26 cellular contexts compared by ENCODE assay signal in genomic region chr12:130876758-130877157, GRCh38. TPM values are rescaled to one million over a fixed set of nuclear protein-coding genes. Genes with fewer than 3 reads are reported as not detected.
A peak's percentile ranks its signal among the peaks of the same experiment; 100 is the strongest.
DNase-seq lines count a peak whose midpoint lies in the region; ATAC-seq and TF ChIP-seq lines count a peak whose summit lies in the region.
"Had no signal": no experiment of that assay in that cellular context is flagged by ENCODE, and none has a peak within 500 bp of the region (broad histone marks: within the 10 kb centered on the region; RNA-seq: fewer than 3 reads in every experiment).

No MANE protein-coding gene starts in this region.

- no peak for DNase-seq in activated T-cell treated with anti-CD3 and anti-CD28 coated beads, Interleukin-2, amount 50 U/mL, for 4 hours
- DNase-seq in activated T-cell treated with anti-CD3 and anti-CD28 coated beads, Interleukin-2, amount 50 U/mL, for 48 hours = no peak
- DNase-seq in activated naive CD8-positive, alpha-beta T cell treated with anti-CD3 and anti-CD28 coated beads for 36 hours = no peak
- no peak for DNase-seq in osteocyte (ENCODE audit: extremely low spot score, unreplicated experiment)
- no peak for DNase-seq in stimulated activated CD4-positive, alpha-beta T cell treated with anti-CD3 and anti-CD28 coated beads, Interleukin-12 subunit alpha, Interleukin-12 subunit beta, amount 100 ng/mL, for 4 hours
- DNase-seq: activated CD4-positive, CD25-positive, alpha-beta regulatory T cell; activated effector memory CD4-positive, alpha-beta T cell treated with Interleukin-2 at 50 U/mL for 16 hours; amygdala; DMS79; dorsolateral prefrontal cortex; immature natural killer cell; left ventricle myocardium inferior; midbrain; NCI-H1092 treated with DMSO at 0.1 percent for 48 hours; NCI-H2029; NCI-H446 treated with DMSO at 0.1 percent for 48 hours; RPMI8226; stimulated activated CD8-positive, alpha-beta memory T cell treated with anti-CD3 and anti-CD28 coated beads, Interleukin-4, amount 100 ng/mL, for 48 hours; T1000; uterus had no signal

- no peak for ATAC-seq in activated T-cell treated with anti-CD3 and anti-CD28 coated beads, Interleukin-2, amount 50 U/mL, for 4 hours
- ATAC-seq in stimulated activated memory B cell treated with anti-CD40 and anti-IgM and Interleukin-4, amounts not matched to agents 10 μg/mL and 1 μg/mL and 100 μg/mL, for 72 hours = no peak
- ATAC-seq in GM18498 (IDR thresholded peaks at IDR 0.05; ENCODE audit: unreplicated experiment) = no peak

- peaks cover 49% of the 10 kb centered on the region for H3K36me3 Mint-ChIP-seq in activated T-cell treated with anti-CD3 and anti-CD28 coated beads, Interleukin-2, amount 50 U/mL, for 4 hours (ENCODE audit: insufficient read depth)
- peaks cover 52% of the 10 kb centered on the region for H3K36me3 Mint-ChIP-seq in activated naive CD8-positive, alpha-beta T cell treated with anti-CD3 and anti-CD28 coated beads for 36 hours
- H3K36me3 Mint-ChIP-seq in stimulated activated memory B cell treated with anti-CD40 and anti-IgM and Interleukin-4, amounts not matched to agents 10 μg/mL and 1 μg/mL and 100 μg/mL, for 72 hours = peaks cover 54% of the 10 kb centered on the region
- peaks cover 49% of the 10 kb centered on the region for H3K36me3 Mint-ChIP-seq in osteocyte (ENCODE audit: unreplicated experiment)

- H3K9me3 ChIP-seq in HUES48 (ENCODE audit: control insufficient read depth, insufficient read depth, low read length) = no peaks in the 10 kb centered on the region
- H3K9me3 ChIP-seq: left ventricle myocardium inferior, suprapubic skin, uterus had no signal

- peaks cover 67% of the 10 kb centered on the region for H3K4me1 Mint-ChIP-seq in activated T-cell treated with anti-CD3 and anti-CD28 coated beads, Interleukin-2, amount 50 U/mL, for 4 hours (ENCODE audit: low read depth)
- peaks cover 55% of the 10 kb centered on the region for H3K4me1 Mint-ChIP-seq in activated naive CD8-positive, alpha-beta T cell treated with anti-CD3 and anti-CD28 coated beads for 36 hours
- peaks cover 83% of the 10 kb centered on the region for H3K4me1 Mint-ChIP-seq in stimulated activated memory B cell treated with anti-CD40 and anti-IgM and Interleukin-4, amounts not matched to agents 10 μg/mL and 1 μg/mL and 100 μg/mL, for 72 hours
- H3K4me1 Mint-ChIP-seq in osteocyte (ENCODE audit: unreplicated experiment) = peaks cover 30% of the 10 kb centered on the region

- H3K36me3 ChIP-seq in HUES48 (ENCODE audit: control insufficient read depth, insufficient read depth, low read length) = peaks cover 54% of the 10 kb centered on the region
- H3K36me3 ChIP-seq: uterus had no signal

- no peaks in the 10 kb centered on the region for H3K9me3 Mint-ChIP-seq in activated T-cell treated with anti-CD3 and anti-CD28 coated beads, Interleukin-2, amount 50 U/mL, for 4 hours
- H3K9me3 Mint-ChIP-seq in activated naive CD8-positive, alpha-beta T cell treated with anti-CD3 and anti-CD28 coated beads for 36 hours = no peaks in the 10 kb centered on the region
- no peaks in the 10 kb centered on the region for H3K9me3 Mint-ChIP-seq in stimulated activated memory B cell treated with anti-CD40 and anti-IgM and Interleukin-4, amounts not matched to agents 10 μg/mL and 1 μg/mL and 100 μg/mL, for 72 hours
- no peaks in the 10 kb centered on the region for H3K9me3 Mint-ChIP-seq in osteocyte (ENCODE audit: unreplicated experiment)
- H3K9me3 Mint-ChIP-seq: immature natural killer cell had no signal

- no peaks in the 10 kb centered on the region for H3K27me3 ChIP-seq in HUES48 (ENCODE audit: control insufficient read depth, insufficient read depth, low read length)
- H3K27me3 ChIP-seq: cardiac muscle cell, dorsolateral prefrontal cortex, suprapubic skin, uterus had no signal

- H3K4me1 ChIP-seq in HUES48 (ENCODE audit: control insufficient read depth, insufficient read depth, low read length) = peaks cover 13% of the 10 kb centered on the region

- TF ChIP-seq CTCF in osteocyte (IDR thresholded peaks at IDR 0.05) = no peak

- H3K27me3 Mint-ChIP-seq in activated T-cell treated with anti-CD3 and anti-CD28 coated beads, Interleukin-2, amount 50 U/mL, for 4 hours (ENCODE audit: low read depth) = no peaks in the 10 kb centered on the region
- peaks cover 5% of the 10 kb centered on the region for H3K27me3 Mint-ChIP-seq in activated naive CD8-positive, alpha-beta T cell treated with anti-CD3 and anti-CD28 coated beads for 36 hours
- H3K27me3 Mint-ChIP-seq in stimulated activated memory B cell treated with anti-CD40 and anti-IgM and Interleukin-4, amounts not matched to agents 10 μg/mL and 1 μg/mL and 100 μg/mL, for 72 hours = no peaks in the 10 kb centered on the region
- no peaks in the 10 kb centered on the region for H3K27me3 Mint-ChIP-seq in osteocyte (ENCODE audit: unreplicated experiment)

- H3K9ac ChIP-seq in HUES48 (ENCODE audit: low read depth, low read length) = no peak overlapping the region
- H3K9ac ChIP-seq: KMS-11 had no signal

- H3K4me3 Mint-ChIP-seq in activated T-cell treated with anti-CD3 and anti-CD28 coated beads, Interleukin-2, amount 50 U/mL, for 4 hours = peak overlapping the region; percentile 39
- H3K4me3 Mint-ChIP-seq in activated naive CD8-positive, alpha-beta T cell treated with anti-CD3 and anti-CD28 coated beads for 36 hours = no peak overlapping the region
- H3K4me3 Mint-ChIP-seq in stimulated activated memory B cell treated with anti-CD40 and anti-IgM and Interleukin-4, amounts not matched to agents 10 μg/mL and 1 μg/mL and 100 μg/mL, for 72 hours = no peak overlapping the region
- no peak overlapping the region for H3K4me3 Mint-ChIP-seq in osteocyte (ENCODE audit: unreplicated experiment)
- H3K4me3 Mint-ChIP-seq: immature natural killer cell had no signal

- peak overlapping the region; percentile 47 for H3K27ac Mint-ChIP-seq in activated naive CD8-positive, alpha-beta T cell treated with anti-CD3 and anti-CD28 coated beads for 36 hours
- peak overlapping the region; percentile 53 for H3K27ac Mint-ChIP-seq in stimulated activated memory B cell treated with anti-CD40 and anti-IgM and Interleukin-4, amounts not matched to agents 10 μg/mL and 1 μg/mL and 100 μg/mL, for 72 hours
- H3K27ac Mint-ChIP-seq in osteocyte (ENCODE audit: unreplicated experiment) = no peak overlapping the region

- H3K27ac ChIP-seq in HUES48 (ENCODE audit: low read depth, low read length) = peak overlapping the region; percentile 21
- H3K27ac ChIP-seq: cardiac muscle cell, dorsolateral prefrontal cortex, KMS-11, left ventricle myocardium inferior, suprapubic skin, uterus had no signal

- no peak overlapping the region for H3K4me3 ChIP-seq in HUES48 (ENCODE audit: low read depth, low read length)
- H3K4me3 ChIP-seq: cardiac muscle cell, dorsolateral prefrontal cortex, left ventricle myocardium inferior, suprapubic skin, uterus had no signal

RNA-seq across cellular contexts. Expression of gene RAN, which starts 4.9 kb away (rescaled TPM):
- 1,000 to 10,000 TPM; 2,485 to 2,586 (median 2,511) TPM for total RNA-seq in activated T-cell treated with anti-CD3 and anti-CD28 coated beads, Interleukin-2, amount 50 U/mL, for 4 hours
- total RNA-seq in activated naive CD8-positive, alpha-beta T cell treated with anti-CD3 and anti-CD28 coated beads for 36 hours = 1,000 to 10,000 TPM; 2,531 to 2,575 TPM
- 471 and 474 TPM in 2 replicates for total RNA-seq in osteocyte

RNA-seq across cellular contexts. Expression of gene STX2, which starts 37.7 kb away (rescaled TPM):
- total RNA-seq in activated T-cell treated with anti-CD3 and anti-CD28 coated beads, Interleukin-2, amount 50 U/mL, for 4 hours = 10 to 100 TPM; 12.2 to 13.4 (median 12.7) TPM
- total RNA-seq in activated naive CD8-positive, alpha-beta T cell treated with anti-CD3 and anti-CD28 coated beads for 36 hours = 10 to 100 TPM; 13.8 to 14.0 TPM
- 32.0 and 36.5 TPM in 2 replicates for total RNA-seq in osteocyte
